Comparison of ENCODE assay signal across 9 cellular contexts in the genomic region with DNA sequence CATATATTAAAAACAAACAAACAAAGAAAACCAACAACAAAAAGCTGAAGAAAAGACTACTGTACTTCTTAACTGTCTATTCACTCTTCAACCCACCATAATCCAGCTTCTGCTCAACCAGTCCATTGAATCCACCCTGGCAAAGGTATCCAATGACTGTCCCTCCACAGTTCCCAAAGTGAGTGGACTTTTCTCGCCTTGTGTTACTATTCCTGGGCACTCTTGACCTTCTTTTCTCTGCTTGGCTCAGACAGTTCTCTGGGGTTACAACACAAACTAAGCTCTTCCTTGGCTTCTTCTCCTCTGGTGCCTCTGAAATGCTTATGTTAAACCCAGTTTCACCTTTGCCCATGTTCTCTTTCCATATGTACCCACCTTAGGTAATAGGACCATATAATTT.
"Had no signal": no experiment of that assay in that cellular context is flagged by ENCODE, and none has a peak within 500 bp of the region (broad histone marks: within the 10 kb centered on the region; RNA-seq: fewer than 3 reads in every experiment).

No MANE protein-coding gene starts in this region.

- ATAC-seq: HCT116, HepG2 had no signal

- H3K4me3 Mint-ChIP-seq: HFFc6 had no signal

- H3K27ac Mint-ChIP-seq: HFFc6 had no signal

- H3K9me3 ChIP-seq: HAP-1 had no signal

- H3K27ac ChIP-seq: GM23248, HL-60 had no signal

- H2AFZ ChIP-seq: GM23248 had no signal

- H3K4me3 ChIP-seq: GM23248, HAP-1 had no signal

- FAIRE-seq: HepG2 had no signal

- H3K27me3 Mint-ChIP-seq: IgD-negative memory B cell had no signal

- H3K9ac ChIP-seq: GM23248 had no signal

- DNase-seq: GM23248, GOT3, H7, HFFc6 had no signal

- H3K4me1 ChIP-seq: HAP-1 had no signal

- H3K36me3 ChIP-seq: HAP-1 had no signal

- H3K9me3 Mint-ChIP-seq: HFFc6, IgD-negative memory B cell had no signal
